ENCODE assay signal across 2 cellular contexts in the genomic region with DNA sequence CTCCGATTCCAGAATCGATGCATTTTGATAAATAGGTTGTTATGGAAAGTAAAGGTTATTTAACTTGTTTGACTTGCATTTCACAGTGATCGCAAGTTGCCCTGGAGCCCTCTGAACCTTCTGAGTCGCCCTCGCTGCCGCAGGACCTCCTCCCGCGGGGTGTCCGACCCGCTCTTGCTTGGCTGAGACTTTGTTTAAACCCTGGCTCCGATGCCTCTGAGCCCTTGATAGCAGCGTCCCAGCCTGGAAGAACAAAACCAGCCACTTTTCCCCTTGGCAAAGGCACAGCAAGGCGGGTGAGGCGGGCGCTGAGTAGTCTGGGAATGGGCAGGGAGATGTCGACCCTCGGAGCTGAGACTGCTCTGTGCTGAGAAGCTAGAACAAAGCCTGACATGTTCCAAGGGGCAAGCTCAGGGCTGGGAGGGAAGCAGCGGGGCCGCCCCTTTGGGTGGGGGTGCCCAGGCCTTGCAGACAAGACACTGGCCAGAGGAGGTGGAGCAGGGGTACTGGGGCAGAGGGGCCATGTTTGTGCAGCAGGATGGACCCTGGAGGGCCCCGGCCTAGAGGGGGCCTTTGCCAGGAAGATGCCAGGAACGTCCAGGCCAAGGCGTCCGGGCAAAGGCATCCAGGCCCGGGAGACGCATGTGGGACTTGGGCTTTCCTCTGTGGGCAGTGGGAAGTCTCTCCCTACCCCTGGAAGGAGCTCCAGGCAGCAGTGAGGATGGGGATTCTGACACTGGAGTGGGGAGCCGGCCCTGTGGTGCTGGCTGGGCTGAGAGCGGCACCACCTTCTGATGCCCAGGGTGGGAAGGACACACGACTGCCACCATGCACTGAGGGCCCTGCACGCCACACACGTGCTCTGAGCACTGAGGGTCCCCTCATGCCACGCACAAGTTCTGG.
TF ChIP-seq lines count a peak whose summit lies in the region.

No MANE protein-coding gene starts in this region.

TF ChIP-seq in GM12878, 131 proteins besides CTCF, POLR2A, EP300 and RAD21:
- TF ChIP-seq JUNB (IDR thresholded peaks at IDR 0.05): no peak
- TF ChIP-seq, protein P1, sequence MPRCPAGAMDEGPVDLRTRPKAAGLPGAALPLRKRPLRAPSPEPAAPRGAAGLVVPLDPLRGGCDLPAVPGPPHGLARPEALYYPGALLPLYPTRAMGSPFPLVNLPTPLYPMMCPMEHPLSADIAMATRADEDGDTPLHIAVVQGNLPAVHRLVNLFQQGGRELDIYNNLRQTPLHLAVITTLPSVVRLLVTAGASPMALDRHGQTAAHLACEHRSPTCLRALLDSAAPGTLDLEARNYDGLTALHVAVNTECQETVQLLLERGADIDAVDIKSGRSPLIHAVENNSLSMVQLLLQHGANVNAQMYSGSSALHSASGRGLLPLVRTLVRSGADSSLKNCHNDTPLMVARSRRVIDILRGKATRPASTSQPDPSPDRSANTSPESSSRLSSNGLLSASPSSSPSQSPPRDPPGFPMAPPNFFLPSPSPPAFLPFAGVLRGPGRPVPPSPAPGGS (IDR thresholded peaks at IDR 0.05; ENCODE audit: borderline replicate concordance, insufficient read depth, low read depth, low read length, poor library complexity, severe bottlenecking): peak; percentile 29
- TF ChIP-seq ZNF274 (IDR thresholded peaks at IDR 0.05; ENCODE audit: insufficient read depth, insufficient read length): no peak
- TF ChIP-seq RBBP5 (conservative IDR thresholded peaks at IDR 0.05): no peak
- TF ChIP-seq, protein P2, sequence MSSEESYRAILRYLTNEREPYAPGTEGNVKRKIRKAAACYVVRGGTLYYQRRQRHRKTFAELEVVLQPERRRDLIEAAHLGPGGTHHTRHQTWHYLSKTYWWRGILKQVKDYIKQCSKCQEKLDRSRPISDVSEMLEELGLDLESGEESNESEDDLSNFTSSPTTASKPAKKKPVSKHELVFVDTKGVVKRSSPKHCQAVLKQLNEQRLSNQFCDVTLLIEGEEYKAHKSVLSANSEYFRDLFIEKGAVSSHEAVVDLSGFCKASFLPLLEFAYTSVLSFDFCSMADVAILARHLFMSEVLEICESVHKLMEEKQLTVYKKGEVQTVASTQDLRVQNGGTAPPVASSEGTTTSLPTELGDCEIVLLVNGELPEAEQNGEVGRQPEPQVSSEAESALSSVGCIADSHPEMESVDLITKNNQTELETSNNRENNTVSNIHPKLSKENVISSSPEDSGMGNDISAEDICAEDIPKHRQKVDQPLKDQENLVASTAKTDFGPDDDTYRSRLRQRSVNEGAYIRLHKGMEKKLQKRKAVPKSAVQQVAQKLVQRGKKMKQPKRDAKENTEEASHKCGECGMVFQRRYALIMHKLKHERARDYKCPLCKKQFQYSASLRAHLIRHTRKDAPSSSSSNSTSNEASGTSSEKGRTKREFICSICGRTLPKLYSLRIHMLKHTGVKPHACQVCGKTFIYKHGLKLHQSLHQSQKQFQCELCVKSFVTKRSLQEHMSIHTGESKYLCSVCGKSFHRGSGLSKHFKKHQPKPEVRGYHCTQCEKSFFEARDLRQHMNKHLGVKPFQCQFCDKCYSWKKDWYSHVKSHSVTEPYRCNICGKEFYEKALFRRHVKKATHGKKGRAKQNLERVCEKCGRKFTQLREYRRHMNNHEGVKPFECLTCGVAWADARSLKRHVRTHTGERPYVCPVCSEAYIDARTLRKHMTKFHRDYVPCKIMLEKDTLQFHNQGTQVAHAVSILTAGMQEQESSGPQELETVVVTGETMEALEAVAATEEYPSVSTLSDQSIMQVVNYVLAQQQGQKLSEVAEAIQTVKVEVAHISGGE (CRISPR knock-in tag; IDR thresholded peaks at IDR 0.05): no peak

TF ChIP-seq in WTC11, 78 proteins besides CTCF, POLR2A, EP300 and RAD21:
- TF ChIP-seq, protein P3, sequence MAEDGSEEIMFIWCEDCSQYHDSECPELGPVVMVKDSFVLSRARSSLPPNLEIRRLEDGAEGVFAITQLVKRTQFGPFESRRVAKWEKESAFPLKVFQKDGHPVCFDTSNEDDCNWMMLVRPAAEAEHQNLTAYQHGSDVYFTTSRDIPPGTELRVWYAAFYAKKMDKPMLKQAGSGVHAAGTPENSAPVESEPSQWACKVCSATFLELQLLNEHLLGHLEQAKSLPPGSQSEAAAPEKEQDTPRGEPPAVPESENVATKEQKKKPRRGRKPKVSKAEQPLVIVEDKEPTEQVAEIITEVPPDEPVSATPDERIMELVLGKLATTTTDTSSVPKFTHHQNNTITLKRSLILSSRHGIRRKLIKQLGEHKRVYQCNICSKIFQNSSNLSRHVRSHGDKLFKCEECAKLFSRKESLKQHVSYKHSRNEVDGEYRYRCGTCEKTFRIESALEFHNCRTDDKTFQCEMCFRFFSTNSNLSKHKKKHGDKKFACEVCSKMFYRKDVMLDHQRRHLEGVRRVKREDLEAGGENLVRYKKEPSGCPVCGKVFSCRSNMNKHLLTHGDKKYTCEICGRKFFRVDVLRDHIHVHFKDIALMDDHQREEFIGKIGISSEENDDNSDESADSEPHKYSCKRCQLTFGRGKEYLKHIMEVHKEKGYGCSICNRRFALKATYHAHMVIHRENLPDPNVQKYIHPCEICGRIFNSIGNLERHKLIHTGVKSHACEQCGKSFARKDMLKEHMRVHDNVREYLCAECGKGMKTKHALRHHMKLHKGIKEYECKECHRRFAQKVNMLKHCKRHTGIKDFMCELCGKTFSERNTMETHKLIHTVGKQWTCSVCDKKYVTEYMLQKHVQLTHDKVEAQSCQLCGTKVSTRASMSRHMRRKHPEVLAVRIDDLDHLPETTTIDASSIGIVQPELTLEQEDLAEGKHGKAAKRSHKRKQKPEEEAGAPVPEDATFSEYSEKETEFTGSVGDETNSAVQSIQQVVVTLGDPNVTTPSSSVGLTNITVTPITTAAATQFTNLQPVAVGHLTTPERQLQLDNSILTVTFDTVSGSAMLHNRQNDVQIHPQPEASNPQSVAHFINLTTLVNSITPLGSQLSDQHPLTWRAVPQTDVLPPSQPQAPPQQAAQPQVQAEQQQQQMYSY (CRISPR knock-in tag; IDR thresholded peaks at IDR 0.05): no peak
- TF ChIP-seq, protein P4, sequence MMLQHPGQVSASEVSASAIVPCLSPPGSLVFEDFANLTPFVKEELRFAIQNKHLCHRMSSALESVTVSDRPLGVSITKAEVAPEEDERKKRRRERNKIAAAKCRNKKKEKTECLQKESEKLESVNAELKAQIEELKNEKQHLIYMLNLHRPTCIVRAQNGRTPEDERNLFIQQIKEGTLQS (CRISPR knock-in tag; conservative IDR thresholded peaks at IDR 0.05): no peak
- no peak for TF ChIP-seq TEAD4 (CRISPR knock-in tag; IDR thresholded peaks at IDR 0.05)
- TF ChIP-seq, protein P5, sequence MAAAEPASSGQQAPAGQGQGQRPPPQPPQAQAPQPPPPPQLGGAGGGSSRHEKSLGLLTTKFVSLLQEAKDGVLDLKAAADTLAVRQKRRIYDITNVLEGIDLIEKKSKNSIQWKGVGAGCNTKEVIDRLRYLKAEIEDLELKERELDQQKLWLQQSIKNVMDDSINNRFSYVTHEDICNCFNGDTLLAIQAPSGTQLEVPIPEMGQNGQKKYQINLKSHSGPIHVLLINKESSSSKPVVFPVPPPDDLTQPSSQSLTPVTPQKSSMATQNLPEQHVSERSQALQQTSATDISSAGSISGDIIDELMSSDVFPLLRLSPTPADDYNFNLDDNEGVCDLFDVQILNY (CRISPR knock-in tag; IDR thresholded peaks at IDR 0.05): no peak
- no peak for TF ChIP-seq ATF1 (CRISPR knock-in tag; IDR thresholded peaks at IDR 0.05)
- TF ChIP-seq NR2C2 (CRISPR knock-in tag; IDR thresholded peaks at IDR 0.05): no peak
- no peak for TF ChIP-seq ZNF138 (CRISPR knock-in tag; conservative IDR thresholded peaks at IDR 0.05)
- no peak for TF ChIP-seq JUN (CRISPR knock-in tag; IDR thresholded peaks at IDR 0.05)
- no peak for TF ChIP-seq IRF2 (CRISPR knock-in tag; IDR thresholded peaks at IDR 0.05; ENCODE audit: borderline replicate concordance, low read depth)
- TF ChIP-seq, protein P6, sequence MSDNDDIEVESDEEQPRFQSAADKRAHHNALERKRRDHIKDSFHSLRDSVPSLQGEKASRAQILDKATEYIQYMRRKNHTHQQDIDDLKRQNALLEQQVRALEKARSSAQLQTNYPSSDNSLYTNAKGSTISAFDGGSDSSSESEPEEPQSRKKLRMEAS (CRISPR knock-in tag; IDR thresholded peaks at IDR 0.05): no peak
- TF ChIP-seq RORB (CRISPR knock-in tag; IDR thresholded peaks at IDR 0.05): no peak
